ENCODE assay signal across 8 cellular contexts in genomic region chr11:133946541-133947297, GRCh38.
DNase-seq lines count a peak whose midpoint lies in the region; ATAC-seq and TF ChIP-seq lines count a peak whose summit lies in the region.

No MANE protein-coding gene starts in this region.

- POLR2A ChIA-PET in GM10248 (lab: Yijun Ruan, JAX): no interaction called here

- H3K36me3 ChIP-seq in rectal smooth muscle tissue (ENCODE audit: control insufficient read depth, insufficient read depth, low read length): peaks cover 4% of the 10 kb centered on the region

- peak overlapping the region; percentile 63 for H3K27ac ChIP-seq in rectal smooth muscle tissue (ENCODE audit: low read depth, low read length)

- CTCF ChIA-PET in GM10248 (lab: Yijun Ruan, JAX): interaction anchor here (1.2 kb wide), 1 partner anchor 8 kb away, joined by 3 read pairs; no protein-coding TSS in a partner anchor

- H3K4me3 ChIP-seq in rectal smooth muscle tissue (ENCODE audit: low read length): no peak overlapping the region

- ATAC-seq in HG02678 (IDR thresholded peaks at IDR 0.05; ENCODE audit: unreplicated experiment): no peak

- TF ChIP-seq CTCF in GM10248 (IDR thresholded peaks at IDR 0.05; ENCODE audit: control extremely low read depth, extremely low read depth, low read depth, missing control alignments): no peak

- DNase-seq in NCI-H524 (lab: John Stamatoyannopoulos, UW) (peak; percentile 14 to 61), NCI-H524 treated with DMSO at 0.1 percent for 48 hours (lab: John Stamatoyannopoulos, UW) (no peak), NCI-H2171 treated with DMSO at 0.1 percent for 48 hours (lab: John Stamatoyannopoulos, UW) (peak; percentile 37), astrocyte of the hippocampus (ENCODE audit: low read depth, low spot score) (peak; percentile 38), GM10248 (ENCODE audit: extremely low spot score) (no peak), KG1 (lab: John Stamatoyannopoulos, UW) (no peak)

- H3K4me1 ChIP-seq in rectal smooth muscle tissue (ENCODE audit: control insufficient read depth, insufficient read depth, low read length): peaks cover 55% of the 10 kb centered on the region

- no peaks in the 10 kb centered on the region for H3K27me3 ChIP-seq in rectal smooth muscle tissue (ENCODE audit: control insufficient read depth, insufficient read depth, low read length)

- H3K9ac ChIP-seq in rectal smooth muscle tissue (ENCODE audit: low read length): no peak overlapping the region

Comparison
In these comparisons a context has a peak if more than half of its experiments do, and no peak if none do; other contexts are left out.
1. DNase-seq: peak in NCI-H524 (2 of 2), NCI-H2171 treated with DMSO at 0.1 percent for 48 hours (single experiment) and astrocyte of the hippocampus (single experiment); none in NCI-H524 treated with DMSO at 0.1 percent for 48 hours (single experiment), GM10248 (single experiment) and KG1 (single experiment).